In genomic region chr14:90828642-90829487, GRCh38 we compare ENCODE assay signal across 8 cellular contexts. TPM values are rescaled to one million over a fixed set of nuclear protein-coding genes. Genes with fewer than 3 reads are reported as not detected.
DNase-seq lines count a peak whose midpoint lies in the region; ATAC-seq and TF ChIP-seq lines count a peak whose summit lies in the region.

No MANE protein-coding gene starts in this region.

- H3K9ac ChIP-seq in skeletal muscle tissue (ENCODE audit: low read depth in 1 of 3, low read length in 3 of 3): peak overlapping the region; percentile 74 to 88 (median 79)

- peak overlapping the region; percentile 58 to 75 (median 63) for H3K4me3 ChIP-seq in skeletal muscle tissue (ENCODE audit: low read length in 3 of 3)

- POLR2A ChIA-PET in activated CD8-positive, alpha-beta T cell treated with anti-CD3 and anti-CD28 coated beads for 36 hours (lab: Charles Lee): no interaction called here

- peak overlapping the region; percentile 85 for H3K27ac ChIP-seq in skeletal muscle tissue (ENCODE audit: low read depth, low read length)

- H3K27ac Mint-ChIP-seq in activated CD8-positive, alpha-beta T cell treated with anti-CD3 and anti-CD28 coated beads for 36 hours: peak overlapping the region; percentile 90

- no peaks in the 10 kb centered on the region for H3K36me3 ChIP-seq in skeletal muscle tissue (ENCODE audit: control insufficient read depth in 3 of 3, insufficient read depth in 3 of 3, low read length in 3 of 3)

- H3K4me1 ChIP-seq in skeletal muscle tissue (ENCODE audit: control insufficient read depth in 3 of 3, insufficient read depth in 3 of 3, low read length in 3 of 3): peaks cover 9 to 13% (median 13%) of the 10 kb centered on the region in 3 donors

- intact Hi-C loops in activated CD8-positive, alpha-beta T cell treated with anti-CD3 and anti-CD28 coated beads for 36 hours (cut with micrococcal nuclease): no loop called here
- intact Hi-C loops in Right ventricle myocardium superior (cut with DNase I): no loop called here

- peaks cover 4% of the 10 kb centered on the region for H3K36me3 Mint-ChIP-seq in activated CD8-positive, alpha-beta T cell treated with anti-CD3 and anti-CD28 coated beads for 36 hours (ENCODE audit: low read depth)

- H3K9me3 ChIP-seq in skeletal muscle tissue (ENCODE audit: control insufficient read depth in 3 of 3, low read length in 3 of 3): no peaks in the 10 kb centered on the region

- peaks cover 6% of the 10 kb centered on the region for H3K9me3 Mint-ChIP-seq in activated CD8-positive, alpha-beta T cell treated with anti-CD3 and anti-CD28 coated beads for 36 hours

- peaks cover 22% of the 10 kb centered on the region for H3K4me1 Mint-ChIP-seq in activated CD8-positive, alpha-beta T cell treated with anti-CD3 and anti-CD28 coated beads for 36 hours (ENCODE audit: low read depth)

- ATAC-seq in HG03095 (IDR thresholded peaks at IDR 0.05; ENCODE audit: unreplicated experiment): peak; percentile 48
- peak; percentile 63 for ATAC-seq in activated CD8-positive, alpha-beta T cell treated with anti-CD3 and anti-CD28 coated beads for 36 hours
- ATAC-seq in Right ventricle myocardium superior (ENCODE audit: poor library complexity): peak; percentile 62

- no peaks in the 10 kb centered on the region for H3K27me3 ChIP-seq in skeletal muscle tissue (ENCODE audit: control insufficient read depth in 3 of 3, insufficient read depth in 3 of 3, low read length in 3 of 3)

- CTCF ChIA-PET in activated CD8-positive, alpha-beta T cell treated with anti-CD3 and anti-CD28 coated beads for 36 hours (lab: Charles Lee): interaction anchor here (0.7 kb wide), 1 partner anchor 70 kb away, joined by 3 read pairs; no protein-coding TSS in a partner anchor

- DNase-seq in GM10266 (ENCODE audit: extremely low spot score) (peak; percentile 68), Right ventricle myocardium superior (no peak), AG08396 (ENCODE audit: low spot score) (no peak), SIG-M5 treated with dmso at 0.1 percent for 504 hours (lab: John Stamatoyannopoulos, UW; ENCODE audit: unreplicated experiment) (no peak), 8988T (no peak)
- peak; percentile 31 for DNase-seq in activated CD8-positive, alpha-beta T cell treated with anti-CD3 and anti-CD28 coated beads for 36 hours

- peak overlapping the region; percentile 74 for H3K4me3 Mint-ChIP-seq in activated CD8-positive, alpha-beta T cell treated with anti-CD3 and anti-CD28 coated beads for 36 hours

- no peaks in the 10 kb centered on the region for H3K27me3 Mint-ChIP-seq in activated CD8-positive, alpha-beta T cell treated with anti-CD3 and anti-CD28 coated beads for 36 hours

- TF ChIP-seq CTCF in GM10266 (IDR thresholded peaks at IDR 0.05; ENCODE audit: control insufficient read depth, insufficient read depth, low read depth, missing control alignments): no peak
- no peak for TF ChIP-seq CTCF in activated CD8-positive, alpha-beta T cell treated with anti-CD3 and anti-CD28 coated beads for 36 hours (IDR thresholded peaks at IDR 0.05)

RNA-seq across cellular contexts. Expression of gene TTC7B, which starts 12.6 kb away (rescaled TPM):
- 1 to 10 TPM; 5.6 to 7.8 TPM for total RNA-seq in activated CD8-positive, alpha-beta T cell treated with anti-CD3 and anti-CD28 coated beads for 36 hours
- total RNA-seq in Right ventricle myocardium superior: 60.3 TPM
- total RNA-seq in skeletal muscle tissue: 5.7 TPM

Comparison
In these comparisons a context has a peak if more than half of its experiments do, and no peak if none do; other contexts are left out.
1. DNase-seq: peak in GM10266 (single experiment) and activated CD8-positive, alpha-beta T cell treated with anti-CD3 and anti-CD28 coated beads for 36 hours (single experiment); none in Right ventricle myocardium superior (single experiment), AG08396 (single experiment), SIG-M5 treated with dmso at 0.1 percent for 504 hours (single experiment) and 8988T (single experiment).
2. Peak in every context shown above with its lines, with median percentiles within 50 percentile points of each other: ATAC-seq.